ENCODE assay signal across 8 cellular contexts in the genomic region with DNA sequence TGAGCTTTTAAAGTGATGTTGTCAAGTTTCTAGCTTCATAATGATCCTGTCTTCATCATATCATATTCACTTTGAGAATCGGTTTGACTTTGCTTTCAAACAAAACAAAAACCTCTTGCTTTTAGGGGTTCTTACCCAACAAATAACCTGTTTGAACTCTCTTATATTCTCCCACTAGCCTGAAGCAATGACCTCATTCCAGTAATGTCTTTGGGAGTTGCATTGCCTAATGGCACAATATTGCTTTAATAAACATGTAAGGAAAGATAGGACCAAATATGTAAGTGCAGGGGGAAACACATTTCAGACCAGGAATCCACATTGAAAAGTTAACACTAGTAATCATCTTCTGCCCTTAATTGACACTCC. TPM values are rescaled to one million over a fixed set of nuclear protein-coding genes. Genes with fewer than 3 reads are reported as not detected.
A peak's percentile ranks its signal among the peaks of the same experiment; 100 is the strongest.
DNase-seq lines count a peak whose midpoint lies in the region; ATAC-seq and TF ChIP-seq lines count a peak whose summit lies in the region.

No MANE protein-coding gene starts in this region.

- H4K20me1 ChIP-seq in neural progenitor cell (ENCODE audit: low read depth) = peaks cover 8% of the 10 kb centered on the region

- TF ChIP-seq CTCF in CD14-positive monocyte (IDR thresholded peaks at IDR 0.05) (no peak), neural progenitor cell (IDR thresholded peaks at IDR 0.05) (no peak)

- H3K4me2 ChIP-seq in neural progenitor cell = peak overlapping the region; percentile 88

- H3K27me3 ChIP-seq in ectodermal cell (ENCODE audit: control insufficient read depth, insufficient read depth, low read length, poor library complexity, severe bottlenecking) (peaks cover 32% of the 10 kb centered on the region), neural progenitor cell (peaks cover 9% of the 10 kb centered on the region)

- H3K4me3 ChIP-seq in ectodermal cell (ENCODE audit: insufficient read depth, low read depth, low read length) (peak overlapping the region; percentile 67), neural progenitor cell (peak overlapping the region; percentile 88)

- H3K4me1 Mint-ChIP-seq in CD14-positive monocyte (peaks cover 44% of the 10 kb centered on the region), neural progenitor cell (peaks cover 44% of the 10 kb centered on the region)

- no peak overlapping the region for H3K9ac ChIP-seq in neural progenitor cell

- H3K36me3 ChIP-seq in ectodermal cell (ENCODE audit: control insufficient read depth, insufficient read depth, low read length) = no peaks in the 10 kb centered on the region
- no peaks in the 10 kb centered on the region for H3K36me3 ChIP-seq in neural progenitor cell

- H3K9me3 ChIP-seq in ectodermal cell (ENCODE audit: control insufficient read depth, low read length) (no peaks in the 10 kb centered on the region), neural progenitor cell (ENCODE audit: low read depth) (no peaks in the 10 kb centered on the region)

- H3K27ac ChIP-seq in ectodermal cell (ENCODE audit: insufficient read depth, low read depth, low read length, poor library complexity, severe bottlenecking) (no peak overlapping the region), neural progenitor cell (no peak overlapping the region)

- no peak for ATAC-seq in HG02981 (IDR thresholded peaks at IDR 0.05; ENCODE audit: unreplicated experiment)

- H3K4me1 ChIP-seq in ectodermal cell (ENCODE audit: control insufficient read depth, insufficient read depth, low read length) (peaks cover 14% of the 10 kb centered on the region), neural progenitor cell (peaks cover 18% of the 10 kb centered on the region)

- H3K9me3 Mint-ChIP-seq in CD14-positive monocyte = peaks cover 0 to 5% (median 2%) of the 10 kb centered on the region in 7 donors
- H3K9me3 Mint-ChIP-seq in neural progenitor cell = peaks cover 7% of the 10 kb centered on the region

- H3K4me3 Mint-ChIP-seq in CD14-positive monocyte (peak overlapping the region; percentile 99 to 100), neural progenitor cell (peak overlapping the region; percentile 99)

- no peaks in the 10 kb centered on the region for H3K36me3 Mint-ChIP-seq in CD14-positive monocyte
- no peaks in the 10 kb centered on the region for H3K36me3 Mint-ChIP-seq in neural progenitor cell

- no peak for DNase-seq in CD14-positive monocyte (ENCODE audit: low spot score)
- DNase-seq in NCI-H460 (ENCODE audit: extremely low read depth, low read depth) = peak; percentile 2
- DNase-seq in neural progenitor cell (ENCODE audit: low spot score) = no peak
- DNase-seq in HEK293T (ENCODE audit: extremely low spot score) = no peak
- no peak for DNase-seq in iPS-NIHi11 (ENCODE audit: low spot score)
- DNase-seq in NCI-H1105 (lab: John Stamatoyannopoulos, UW) = no peak

- CTCF ChIA-PET in HEK293T (lab: Yijun Ruan, JAX) = no interaction called here

- POLR2A ChIA-PET in HEK293T (lab: Yijun Ruan, JAX) = no interaction called here

- H3F3A ChIP-seq in neural progenitor cell (ENCODE audit: low read depth) = peaks cover 35% of the 10 kb centered on the region

- intact Hi-C loops in CD14-positive monocyte (cut with micrococcal nuclease) = no loop called here

- H3K79me2 ChIP-seq in neural progenitor cell (ENCODE audit: low read depth) = peaks cover 2% of the 10 kb centered on the region

- peak overlapping the region; percentile 73 to 98 (median 97) for H3K27ac Mint-ChIP-seq in CD14-positive monocyte
- H3K27ac Mint-ChIP-seq in neural progenitor cell = no peak overlapping the region

- no peak overlapping the region for H2AFZ ChIP-seq in neural progenitor cell (replicated peaks)

- peaks cover 0 to 3% (median 1%) of the 10 kb centered on the region in 3 donors for H3K27me3 Mint-ChIP-seq in CD14-positive monocyte (ENCODE audit: low read depth in 3 of 3)
- peaks cover 21% of the 10 kb centered on the region for H3K27me3 Mint-ChIP-seq in neural progenitor cell (ENCODE audit: insufficient read depth, low read depth)

- WGBS in ectodermal cell, 2 experiments = 88 to 89% methylated on average over 1 of the region's 1 CpG

TF ChIP-seq in HEK293T, 16 proteins besides CTCF, POLR2A, EP300 and RAD21:
- TF ChIP-seq HDGF (IDR thresholded peaks at IDR 0.05; ENCODE audit: borderline replicate concordance) = no peak
- TF ChIP-seq BHLHE40 (IDR thresholded peaks at IDR 0.05; ENCODE audit: borderline replicate concordance) = no peak
- TF ChIP-seq, protein P1, sequence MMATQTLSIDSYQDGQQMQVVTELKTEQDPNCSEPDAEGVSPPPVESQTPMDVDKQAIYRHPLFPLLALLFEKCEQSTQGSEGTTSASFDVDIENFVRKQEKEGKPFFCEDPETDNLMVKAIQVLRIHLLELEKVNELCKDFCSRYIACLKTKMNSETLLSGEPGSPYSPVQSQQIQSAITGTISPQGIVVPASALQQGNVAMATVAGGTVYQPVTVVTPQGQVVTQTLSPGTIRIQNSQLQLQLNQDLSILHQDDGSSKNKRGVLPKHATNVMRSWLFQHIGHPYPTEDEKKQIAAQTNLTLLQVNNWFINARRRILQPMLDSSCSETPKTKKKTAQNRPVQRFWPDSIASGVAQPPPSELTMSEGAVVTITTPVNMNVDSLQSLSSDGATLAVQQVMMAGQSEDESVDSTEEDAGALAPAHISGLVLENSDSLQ (IDR thresholded peaks at IDR 0.05) = no peak
- TF ChIP-seq CTBP1 (IDR thresholded peaks at IDR 0.05; ENCODE audit: borderline replicate concordance) = no peak
- TF ChIP-seq SP1 (IDR thresholded peaks at IDR 0.05) = no peak
- no peak for TF ChIP-seq NFRKB (IDR thresholded peaks at IDR 0.05)
- no peak for TF ChIP-seq ELF4 (IDR thresholded peaks at IDR 0.05)
- no peak for TF ChIP-seq FOXM1 (IDR thresholded peaks at IDR 0.05; ENCODE audit: borderline replicate concordance)

RNA-seq across cellular contexts. Expression of gene WBP11, which starts 27.6 kb away (rescaled TPM):
- polyA plus RNA-seq in CD14-positive monocyte = 10 to 100 TPM; 29.2 to 46.2 TPM
- 22.4 and 25.3 TPM in 2 replicates for total RNA-seq in NCI-H460 (2014; rRNA removed; shearing (Covaris generic))
- 12.8 and 14.3 TPM in 2 replicates for polyA plus RNA-seq in NCI-H460 (2014; cell fraction: nucleus; rRNA removed)
- polyA plus RNA-seq in ectodermal cell (2013, experiment 1 of 4) = 103 TPM
- 84.9 TPM for polyA plus RNA-seq in ectodermal cell (2013, experiment 2 of 4)
- polyA plus RNA-seq in ectodermal cell (2013, experiment 3 of 4) = 74.8 TPM
- polyA plus RNA-seq in ectodermal cell (2013, experiment 4 of 4) = 80.2 TPM
- total RNA-seq in neural progenitor cell (ENCODE audit: low replicate concordance) = 41.6 and 53.5 TPM in 2 replicates

RNA-seq across cellular contexts. Expression of gene C12orf60, which starts 27.8 kb away (rescaled TPM):
- polyA plus RNA-seq in CD14-positive monocyte = under 1 TPM in 1 of 2 donors, not detected in 1; 0.46 TPM
- total RNA-seq in NCI-H460 (2014; rRNA removed; shearing (Covaris generic)) = 2.0 and 2.4 TPM in 2 replicates
- polyA plus RNA-seq in NCI-H460 (2014; cell fraction: nucleus; rRNA removed) = 0.92 and 1.8 TPM in 2 replicates
- polyA plus RNA-seq in ectodermal cell (2013, experiment 1 of 4) = 4.3 TPM
- 5.8 TPM for polyA plus RNA-seq in ectodermal cell (2013, experiment 2 of 4)
- polyA plus RNA-seq in ectodermal cell (2013, experiment 3 of 4) = 6.0 TPM
- 7.1 TPM for polyA plus RNA-seq in ectodermal cell (2013, experiment 4 of 4)
- 5.4 and 7.0 TPM in 2 replicates for total RNA-seq in neural progenitor cell (ENCODE audit: low replicate concordance)

RNA-seq across cellular contexts. Expression of gene SMCO3, which starts 38.3 kb away (rescaled TPM):
- polyA plus RNA-seq in CD14-positive monocyte = under 1 TPM in 1 of 2 donors, not detected in 1; 0.11 TPM
- not detected in 2 replicates for total RNA-seq in NCI-H460 (2014; rRNA removed; shearing (Covaris generic))
- not detected in 2 replicates for polyA plus RNA-seq in NCI-H460 (2014; cell fraction: nucleus; rRNA removed)
- polyA plus RNA-seq in ectodermal cell (2013, experiment 1 of 4) = not detected
- not detected for polyA plus RNA-seq in ectodermal cell (2013, experiment 2 of 4)
- polyA plus RNA-seq in ectodermal cell (2013, experiment 3 of 4) = not detected
- polyA plus RNA-seq in ectodermal cell (2013, experiment 4 of 4) = not detected
- total RNA-seq in neural progenitor cell (ENCODE audit: low replicate concordance) = not detected in 2 replicates
